Comparison of ENCODE assay signal across 3 cellular contexts in genomic region chr2:75521225-75521872, GRCh38.
TF ChIP-seq lines count a peak whose summit lies in the region.

No MANE protein-coding gene starts in this region.

TF ChIP-seq in IMR-90, 13 proteins besides CTCF, POLR2A, EP300 and RAD21:
- peak; percentile 37; the same call in 1 of the 2 replicates for TF ChIP-seq CEBPB (IDR thresholded peaks at IDR 0.05; ENCODE audit: low read depth, low read length)
- no peak for TF ChIP-seq MAFK (IDR thresholded peaks at IDR 0.05; ENCODE audit: low read depth, low read length)

TF ChIP-seq in K562, 482 proteins besides CTCF, POLR2A, EP300 and RAD21:
- TF ChIP-seq CEBPB (tag; IDR thresholded peaks at IDR 0.05) (0 out of 2 replicates have a peak, but pooled peaks have one; percentile 16), E2F5 (CRISPR knock-in tag; IDR thresholded peaks at IDR 0.05) (no peak)

TF ChIP-seq in liver, 16 proteins besides CTCF, POLR2A, EP300 and RAD21:
- TF ChIP-seq HNF4G (IDR thresholded peaks at IDR 0.05) (peak; percentile 80), ATF3 (IDR thresholded peaks at IDR 0.05) (peak; percentile 58), HNF4A (conservative IDR thresholded peaks at IDR 0.05) (peak; percentile 96 to 97), MAX (IDR thresholded peaks at IDR 0.05) (peak; percentile 65), JUND (IDR thresholded peaks at IDR 0.05) (peak; percentile 23 to 73), YY1 (IDR thresholded peaks at IDR 0.05) (peak; percentile 71), SP1 (IDR thresholded peaks at IDR 0.05) (peak; percentile 86), EGR1 (IDR thresholded peaks at IDR 0.05; ENCODE audit: low read depth in 2 of 2) (no peak), FOXA2 (IDR thresholded peaks at IDR 0.05) (peak; percentile 71), TAF1 (conservative IDR thresholded peaks at IDR 0.05) (no peak), FOXA1 (IDR thresholded peaks at IDR 0.05) (no peak), ZBTB33 (IDR thresholded peaks at IDR 0.05) (peak; percentile 75), REST (IDR thresholded peaks at IDR 0.05) (peak; percentile 66), RXRA (IDR thresholded peaks at IDR 0.05) (peak; percentile 84 to 91)
